In the genomic region with DNA sequence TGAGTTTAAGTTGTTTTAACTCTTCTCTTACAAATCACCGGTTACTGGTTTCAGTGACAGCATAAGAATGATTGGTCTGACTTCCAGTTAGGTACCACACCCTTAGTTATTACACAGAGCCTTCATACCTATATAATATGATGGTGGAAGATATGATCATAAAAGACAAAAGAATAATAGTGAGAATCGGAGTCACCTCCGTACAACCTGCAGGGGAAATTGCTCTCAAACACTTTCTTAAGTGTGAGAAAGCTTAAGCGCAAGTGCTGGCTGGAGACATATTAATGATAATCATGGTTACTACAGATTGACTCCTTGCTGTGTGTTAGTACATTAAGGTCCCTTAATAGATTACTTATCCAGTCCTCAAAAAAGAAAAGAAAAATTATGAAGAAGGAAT, we compare ENCODE assay signal across 35 cellular contexts.
"Had no signal": no experiment of that assay in that cellular context is flagged by ENCODE, and none has a peak within 500 bp of the region (broad histone marks: within the 10 kb centered on the region; RNA-seq: fewer than 3 reads in every experiment).

No MANE protein-coding gene starts in this region.

- H3K27me3 ChIP-seq: MG63 had no signal

- H3K27ac Mint-ChIP-seq: activated CD4-positive, alpha-beta memory T cell treated with anti-CD3 and anti-CD28 coated beads, Interleukin-2, amount 10 ng/mL, durations not matched to agents 7 days and 5 days; activated CD8-positive, alpha-beta memory T cell treated with anti-CD3 and anti-CD28 coated beads, Interleukin-2, amount 10 ng/mL, durations not matched to agents 7 days and 5 days; activated naive CD4-positive, alpha-beta T cell treated with anti-CD3 and anti-CD28 coated beads, Interleukin-2, amount 50 U/mL, for 72 hours; activated T-cell treated with anti-CD3 and anti-CD28 coated beads, Interleukin-2, amount 50 U/mL, for 72 hours; T-cell had no signal

- H3K4me3 Mint-ChIP-seq: activated CD8-positive, alpha-beta memory T cell treated with anti-CD3 and anti-CD28 coated beads, Interleukin-2, amount 10 ng/mL, durations not matched to agents 7 days and 5 days had no signal

- DNase-seq: activated CD4-positive, alpha-beta memory T cell treated with anti-CD3 and anti-CD28 coated beads, Interleukin-2, amount 10 ng/mL, durations not matched to agents 7 days and 5 days; activated CD4-positive, alpha-beta T cell treated with anti-CD3 and anti-CD28 coated beads for 1 hour; activated CD4-positive, alpha-beta T cell treated with anti-CD3 and anti-CD28 coated beads for 48 hours; activated CD4-positive, CD25-positive, alpha-beta regulatory T cell; activated CD8-positive, alpha-beta memory T cell treated with anti-CD3 and anti-CD28 coated beads for 24 hours; activated CD8-positive, alpha-beta memory T cell treated with anti-CD3 and anti-CD28 coated beads, Interleukin-2, amount 10 ng/mL, durations not matched to agents 7 days and 5 days; activated CD8-positive, alpha-beta memory T cell treated with anti-CD3 and anti-CD28 coated beads, Interleukin-2, amount 50 U/mL, for 48 hours; activated effector memory CD4-positive, alpha-beta T cell treated with anti-CD3 and anti-CD28 coated beads, Interleukin-2, amount 50 U/mL, for 16 hours; activated naive CD4-positive, alpha-beta T cell; activated T-cell treated with anti-CD3 and anti-CD28 coated beads, Interleukin-2, amount 50 U/mL, for 72 hours; amniotic stem cell; aorta; Kasumi-1; KG1; MG63; NCI-H1092 treated with DMSO at 0.1 percent for 48 hours; NCI-H146; NCI-H187; NCI-H2029 treated with DMSO at 0.1 percent for 48 hours; NCI-H2107; NCI-H226; NCI-H446 treated with DMSO at 0.1 percent for 48 hours; NCI-H524; NCI-H69; NCI-H82; PC-9; SIG-M5; T-cell; T1000; WERI-Rb-1 had no signal

- H3K27ac ChIP-seq: cardiac muscle cell, PC-9, RWPE1, WERI-Rb-1 had no signal

- H3K4me2 ChIP-seq: PC-9 had no signal

- H3K9me3 ChIP-seq: MG63 had no signal

- H3K4me3 ChIP-seq: cardiac muscle cell, PC-9 had no signal

- H3K36me3 ChIP-seq: cardiac muscle cell, WERI-Rb-1 had no signal

- H2AFZ ChIP-seq: PC-9 had no signal

- H3K9me3 Mint-ChIP-seq: activated CD4-positive, alpha-beta memory T cell treated with anti-CD3 and anti-CD28 coated beads, Interleukin-2, amount 10 ng/mL, durations not matched to agents 7 days and 5 days; activated naive CD4-positive, alpha-beta T cell treated with anti-CD3 and anti-CD28 coated beads, Interleukin-2, amount 50 U/mL, for 72 hours; activated T-cell treated with anti-CD3 and anti-CD28 coated beads, Interleukin-2, amount 50 U/mL, for 72 hours; activated T-helper 17 cell treated with anti-CD3 and anti-CD28 coated beads, Interleukin-2, amount 50 U/mL, for 72 hours; central memory CD8-positive, alpha-beta T cell; T-cell had no signal

- H3K36me3 Mint-ChIP-seq: activated CD8-positive, alpha-beta memory T cell treated with anti-CD3 and anti-CD28 coated beads, Interleukin-2, amount 10 ng/mL, durations not matched to agents 7 days and 5 days; activated naive CD4-positive, alpha-beta T cell treated with anti-CD3 and anti-CD28 coated beads, Interleukin-2, amount 50 U/mL, for 72 hours; T-cell had no signal
